Comparison of ENCODE assay signal across 14 cellular contexts in genomic region chr2:105777071-105777482, GRCh38. TPM values are rescaled to one million over a fixed set of nuclear protein-coding genes. Genes with fewer than 3 reads are reported as not detected.
A peak's percentile ranks its signal among the peaks of the same experiment; 100 is the strongest.
DNase-seq lines count a peak whose midpoint lies in the region; ATAC-seq, FAIRE-seq and TF ChIP-seq lines count a peak whose summit lies in the region.
"Had no signal": no experiment of that assay in that cellular context is flagged by ENCODE, and none has a peak within 500 bp of the region (broad histone marks: within the 10 kb centered on the region; RNA-seq: fewer than 3 reads in every experiment).

No MANE protein-coding gene starts in this region.

- H3K36me3 Mint-ChIP-seq in CD8-positive, alpha-beta T cell, result peaks cover 42% of the 10 kb centered on the region
- peaks cover 22% of the 10 kb centered on the region for H3K36me3 Mint-ChIP-seq in T-cell
- peaks cover 6% of the 10 kb centered on the region for H3K36me3 Mint-ChIP-seq in MCF 10A (ENCODE audit: insufficient read depth, unreplicated experiment)

- BruUV-seq in MCF 10A (replicated peaks; lab: Mats Ljungman, UMichigan), result no TSS peak

- no peak for FAIRE-seq in D721Med (lab: Jason Lieb, UNC)
- FAIRE-seq: keratinocyte had no signal

- peaks cover 95% of the 10 kb centered on the region for H3K4me1 Mint-ChIP-seq in CD8-positive, alpha-beta T cell (ENCODE audit: low read depth)
- H3K4me1 Mint-ChIP-seq in T-cell (peaks cover 95 to 98% (median 98%) of the 10 kb centered on the region in 3 donors), MCF 10A (ENCODE audit: insufficient read depth, unreplicated experiment) (peaks cover 22% of the 10 kb centered on the region)

- H3K36me3 ChIP-seq in CD8-positive, alpha-beta T cell (ENCODE audit: insufficient read depth, low read length), result no peaks in the 10 kb centered on the region
- H3K36me3 ChIP-seq: tibial artery had no signal

- no peaks in the 10 kb centered on the region for H3K9me3 ChIP-seq in CD8-positive, alpha-beta T cell (ENCODE audit: low read length)
- H3K9me3 ChIP-seq: tibial artery had no signal

- peak overlapping the region; percentile 96 for H3K27ac Mint-ChIP-seq in CD8-positive, alpha-beta T cell
- H3K27ac Mint-ChIP-seq in T-cell, result peak overlapping the region; percentile 88 to 98
- H3K27ac Mint-ChIP-seq in MCF 10A (ENCODE audit: low read depth, unreplicated experiment), result no peak overlapping the region

- H3K27me3 Mint-ChIP-seq in CD8-positive, alpha-beta T cell (ENCODE audit: low read depth), result no peaks in the 10 kb centered on the region
- H3K27me3 Mint-ChIP-seq in T-cell, result no peaks in the 10 kb centered on the region
- no peaks in the 10 kb centered on the region for H3K27me3 Mint-ChIP-seq in MCF 10A (ENCODE audit: insufficient read depth, unreplicated experiment)

- DNase-seq in CD8-positive, alpha-beta T cell, result peak in 1 of 7 experiments; percentile 46
- peak in 8 of 34 experiments; percentile 19 to 54 (median 36) for DNase-seq in T-cell
- peak; percentile 82 for DNase-seq in myocyte (ENCODE audit: low read depth)
- no peak for DNase-seq in H4 (ENCODE audit: low spot score)
- DNase-seq in MCF 10A (ENCODE audit: unreplicated experiment), result no peak
- DNase-seq in NAMALWA (ENCODE audit: low spot score), result no peak
- DNase-seq in D721Med (ENCODE audit: insufficient read length, low spot score), result no peak
- DNase-seq: HCEC 1CT; NCI-H187; stimulated activated CD4-positive, alpha-beta T cell treated with anti-CD3 and anti-CD28 coated beads, Interleukin-4, amount 100 ng/mL, for 24 hours; tibial artery had no signal

- H3K27me3 ChIP-seq in CD8-positive, alpha-beta T cell (ENCODE audit: insufficient read depth, low read length), result no peaks in the 10 kb centered on the region
- H3K27me3 ChIP-seq: tibial artery had no signal

- peak overlapping the region; percentile 80 for H3K4me3 Mint-ChIP-seq in CD8-positive, alpha-beta T cell
- H3K4me3 Mint-ChIP-seq in T-cell (peak overlapping the region; percentile 58 to 82 (median 71)), MCF 10A (ENCODE audit: unreplicated experiment) (no peak overlapping the region)

- no peak for TF ChIP-seq CTCF in CD8-positive, alpha-beta T cell (IDR thresholded peaks at IDR 0.05)
- no peak for TF ChIP-seq CTCF in MCF 10A (IDR thresholded peaks at IDR 0.05; ENCODE audit: unreplicated experiment)
- no peak for TF ChIP-seq CTCF in D721Med (IDR thresholded peaks at IDR 0.05; ENCODE audit: insufficient read depth, missing control alignments)

- CTCF ChIA-PET in CD8-positive, alpha-beta T cell (lab: Charles Lee), result interaction anchor here (1.2 to 2.7 kb wide), 6 partner anchors 12 to 201 kb away, joined by 4 to 14 read pairs (median 6); no protein-coding TSS in a partner anchor
- CTCF ChIA-PET in T-cell (lab: Charles Lee), result interaction anchor here (0.5 to 3.2 kb wide), 5 partner anchors 11 to 201 kb away, joined by 3 to 16 read pairs (median 5); no protein-coding TSS in a partner anchor
- CTCF ChIA-PET in MCF 10A (lab: Yijun Ruan, JAX), result interaction anchor here (0.5 to 1.5 kb wide), 3 partner anchors 8 to 192 kb away, joined by 3 to 6 read pairs (median 4); no protein-coding TSS in a partner anchor

- intact Hi-C loops in CD8-positive, alpha-beta T cell (cut with DNase I, micrococcal nuclease), result loop anchor here in 1 of 2 experiments (2.0 kb wide), 2 partner anchors 22 to 30 kb away; no protein-coding TSS in a partner anchor
- intact Hi-C loops in MCF 10A (cut with micrococcal nuclease), result no loop called here

- peak overlapping the region; percentile 64 for H3K27ac ChIP-seq in CD8-positive, alpha-beta T cell (ENCODE audit: low read depth, low read length)
- H3K27ac ChIP-seq: tibial artery, VCaP had no signal

- H3K4me1 ChIP-seq in CD8-positive, alpha-beta T cell (ENCODE audit: insufficient read depth, low read length), result peaks cover 98% of the 10 kb centered on the region

- no peaks in the 10 kb centered on the region for H3K9me3 Mint-ChIP-seq in CD8-positive, alpha-beta T cell
- H3K9me3 Mint-ChIP-seq in T-cell (no peaks in the 10 kb centered on the region), MCF 10A (ENCODE audit: unreplicated experiment) (no peaks in the 10 kb centered on the region)

- H3K4me3 ChIP-seq in CD8-positive, alpha-beta T cell (ENCODE audit: low read depth, low read length), result peak overlapping the region; percentile 49
- H3K4me3 ChIP-seq: tibial artery had no signal

- peak; percentile 18 for ATAC-seq in CD8-positive, alpha-beta T cell
- peak; percentile 31 for ATAC-seq in GM21447 (IDR thresholded peaks at IDR 0.05; ENCODE audit: unreplicated experiment)
- ATAC-seq in T-cell (replicated peaks in 1 of 4), result peak in 3 of 4 experiments; percentile 20 to 42 (median 35)

- POLR2A ChIA-PET in CD8-positive, alpha-beta T cell (lab: Charles Lee), result interaction anchor here (0.9 to 5.3 kb wide), 12 partner anchors 9 to 153 kb away, joined by 3 to 24 read pairs (median 4); no protein-coding TSS in a partner anchor
- POLR2A ChIA-PET in T-cell (lab: Charles Lee), result interaction anchor here in 1 of 2 donors (0.6 kb wide), 1 partner anchor 219 kb away, joined by 3 read pairs; no protein-coding TSS in a partner anchor
- POLR2A ChIA-PET in MCF 10A (lab: Yijun Ruan, JAX), result no interaction called here

RNA-seq across cellular contexts. Expression of gene NCK2, which starts 32.4 kb away (rescaled TPM):
- 10 to 100 TPM; 59.0 to 60.3 TPM for total RNA-seq in CD8-positive, alpha-beta T cell
- total RNA-seq in T-cell (100 to 1,000 TPM in 4 of 5 donors, 10 to 100 TPM in 1; 97.7 to 154 (median 120) TPM), myocyte (37.3 and 46.6 TPM in 2 replicates), MCF 10A (2022) (35.3 and 36.5 TPM in 2 replicates)
- 29.9 TPM for polyA plus RNA-seq in myocyte (2012)
- 14.7 and 17.6 TPM in 2 replicates for total RNA-seq in H4 (2014; rRNA removed; shearing (Covaris generic))
